Comparison of ENCODE assay signal across 14 cellular contexts in the genomic region with DNA sequence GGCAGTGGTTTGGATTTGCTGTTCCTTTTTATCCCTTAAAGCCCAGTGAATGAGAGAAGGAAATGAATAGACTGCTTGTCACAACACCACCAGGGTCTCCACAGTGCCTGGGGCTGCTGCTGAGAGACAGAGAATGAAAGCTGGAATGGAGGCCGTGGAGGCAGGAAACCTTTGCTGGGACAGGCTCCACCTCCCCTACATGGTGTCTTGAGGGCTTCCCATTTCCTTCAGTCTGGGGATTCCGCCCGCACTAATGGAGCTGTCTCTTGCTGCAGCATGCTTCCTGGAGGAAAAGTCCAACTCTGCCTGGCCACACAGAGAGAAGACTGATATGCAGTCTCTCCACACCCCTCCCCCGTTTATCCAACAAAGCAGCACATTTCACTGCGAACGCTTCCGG. TPM values are rescaled to one million over a fixed set of nuclear protein-coding genes. Genes with fewer than 3 reads are reported as not detected.
"Had no signal": no experiment of that assay in that cellular context is flagged by ENCODE, and none has a peak within 500 bp of the region (broad histone marks: within the 10 kb centered on the region; RNA-seq: fewer than 3 reads in every experiment).

No MANE protein-coding gene starts in this region.

- H3K9me3 ChIP-seq: breast epithelium had no signal

- DNase-seq: activated CD4-positive, alpha-beta T cell treated with anti-CD3 and anti-CD28 coated beads, Interleukin-2, amount 10 ng/mL, durations not matched to agents 7 days and 5 days; activated CD8-positive, alpha-beta memory T cell treated with anti-CD3 and anti-CD28 coated beads, Interleukin-2, amount 50 U/mL, for 48 hours; activated gamma-delta T cell treated with Interleukin-2 at 50 U/mL for 16 hours; activated naive CD8-positive, alpha-beta T cell treated with anti-CD3 and anti-CD28 coated beads for 36 hours; activated T-cell treated with anti-CD3 and anti-CD28 coated beads, Interleukin-2, amount 50 U/mL, for 72 hours; mesendoderm; stimulated activated CD4-positive, alpha-beta T cell treated with anti-CD3 and anti-CD28 coated beads, Interleukin-12 subunit alpha, Interleukin-12 subunit beta, amount 100 ng/mL, for 4 hours; stimulated activated CD4-positive, alpha-beta T cell treated with anti-CD3 and anti-CD28 coated beads, Interleukin-2, amount 100 ng/mL, for 24 hours had no signal

- H3K27me3 ChIP-seq: breast epithelium had no signal

- H3K36me3 ChIP-seq: breast epithelium, thoracic aorta had no signal

- H3K27ac Mint-ChIP-seq: activated CD4-positive, alpha-beta T cell treated with anti-CD3 and anti-CD28 coated beads, Interleukin-2, amount 10 ng/mL, durations not matched to agents 7 days and 5 days; activated naive CD8-positive, alpha-beta T cell treated with anti-CD3 and anti-CD28 coated beads for 36 hours; activated T-cell treated with anti-CD3 and anti-CD28 coated beads, Interleukin-2, amount 50 U/mL, for 72 hours; dendritic cell treated with granulocyte-macrophage colony-stimulating factor and Interleukin-4, amounts not matched to agents 40 ng/mL and 50 ng/mL, for 4 days; natural killer cell treated with Interleukin-12 subunit alpha and Interleukin-12 subunit beta and Interleukin-15 and Interleukin-18, amount 100 ng/mL, for 72 hours; stimulated activated effector memory CD8-positive, alpha-beta T cell treated with anti-CD3 and anti-CD28 coated beads, Interleukin-12 subunit alpha, Interleukin-12 subunit beta, amount 100 ng/mL, for 72 hours; T-helper 2 cell treated with Interferon-gamma antibody and Interleukin-4, amounts not matched to agents 5 μg/mL and 100 μg/mL, for 36 hours had no signal

- H3K4me3 ChIP-seq: breast epithelium, thoracic aorta had no signal

- ATAC-seq: activated T-cell treated with anti-CD3 and anti-CD28 coated beads, Interleukin-2, amount 50 U/mL, for 72 hours; natural killer cell treated with Interleukin-12 subunit alpha and Interleukin-12 subunit beta and Interleukin-15 and Interleukin-18, amount 100 ng/mL, for 72 hours; stimulated activated effector memory CD8-positive, alpha-beta T cell treated with anti-CD3 and anti-CD28 coated beads, Interleukin-12 subunit alpha, Interleukin-12 subunit beta, amount 100 ng/mL, for 72 hours had no signal

- H3K27me3 Mint-ChIP-seq: activated CD4-positive, alpha-beta T cell treated with anti-CD3 and anti-CD28 coated beads, Interleukin-2, amount 10 ng/mL, durations not matched to agents 7 days and 5 days; activated naive CD8-positive, alpha-beta T cell treated with anti-CD3 and anti-CD28 coated beads for 36 hours; dendritic cell treated with granulocyte-macrophage colony-stimulating factor and Interleukin-4, amounts not matched to agents 40 ng/mL and 50 ng/mL, for 4 days; natural killer cell treated with Interleukin-12 subunit alpha and Interleukin-12 subunit beta and Interleukin-15 and Interleukin-18, amount 100 ng/mL, for 72 hours had no signal

- H3K4me1 ChIP-seq: breast epithelium had no signal

- H3K4me3 Mint-ChIP-seq: activated CD4-positive, alpha-beta T cell treated with anti-CD3 and anti-CD28 coated beads, Interleukin-2, amount 10 ng/mL, durations not matched to agents 7 days and 5 days; activated naive CD8-positive, alpha-beta T cell treated with anti-CD3 and anti-CD28 coated beads for 36 hours; activated T-cell treated with anti-CD3 and anti-CD28 coated beads, Interleukin-2, amount 50 U/mL, for 72 hours; dendritic cell treated with granulocyte-macrophage colony-stimulating factor and Interleukin-4, amounts not matched to agents 40 ng/mL and 50 ng/mL, for 4 days; natural killer cell treated with Interleukin-12 subunit alpha and Interleukin-12 subunit beta and Interleukin-15 and Interleukin-18, amount 100 ng/mL, for 72 hours; stimulated activated effector memory CD8-positive, alpha-beta T cell treated with anti-CD3 and anti-CD28 coated beads, Interleukin-12 subunit alpha, Interleukin-12 subunit beta, amount 100 ng/mL, for 72 hours; T-helper 2 cell treated with Interferon-gamma antibody and Interleukin-4, amounts not matched to agents 5 μg/mL and 100 μg/mL, for 36 hours had no signal

- H3K27ac ChIP-seq: breast epithelium, thoracic aorta had no signal

RNA-seq across cellular contexts. Expression of a gene that starts 54.5 kb away (rescaled TPM):
- total RNA-seq: activated CD4-positive, alpha-beta T cell treated with anti-CD3 and anti-CD28 coated beads, Interleukin-2, amount 10 ng/mL, durations not matched to agents 7 days and 5 days; activated naive CD8-positive, alpha-beta T cell treated with anti-CD3 and anti-CD28 coated beads for 36 hours had no signal
